8 cellular contexts compared by ENCODE assay signal in genomic region chr1:9615316-9616063, GRCh38. TPM values are rescaled to one million over a fixed set of nuclear protein-coding genes. Genes with fewer than 3 reads are reported as not detected.
DNase-seq lines count a peak whose midpoint lies in the region; ATAC-seq and TF ChIP-seq lines count a peak whose summit lies in the region.

No MANE protein-coding gene starts in this region.

- peak; percentile 78 for DNase-seq in AG08396 (ENCODE audit: low spot score)
- DNase-seq in GM13976 (ENCODE audit: low spot score): peak; percentile 87
- DNase-seq in Panc1 (ENCODE audit: low read depth, low spot score): peak; percentile 35
- peak; percentile 43 for DNase-seq in activated T-helper 2 cell treated with anti-CD3 and anti-CD28 coated beads, Interferon-gamma antibody, Interleukin-2, Interleukin-4, amounts not matched to agents 10 μg/mL and 5 μg/mL and 100 μg/mL, durations not matched to agents 14 hours and 24 hours and 36 hours (ENCODE audit: low spot score)
- DNase-seq in cardiac muscle cell (ENCODE audit: low read depth in 1 of 2, low spot score in 1 of 2): peak; percentile 51 to 58
- peak; percentile 52 for DNase-seq in stimulated activated CD4-positive, alpha-beta T cell treated with anti-CD3 and anti-CD28 coated beads, Interleukin-12 subunit alpha, Interleukin-12 subunit beta, amount 100 ng/mL, for 4 hours

- CTCF ChIA-PET in Panc1 (lab: Charles Lee): interaction anchor here (0.6 to 1.2 kb wide), 8 partner anchors 11 to 343 kb away, joined by 3 to 11 read pairs (median 3); partner anchors contain the start of gene TMEM201

- peaks cover 1% of the 10 kb centered on the region for H3K4me1 Mint-ChIP-seq in activated T-helper 2 cell treated with anti-CD3 and anti-CD28 coated beads, Interferon-gamma antibody, Interleukin-2, Interleukin-4, amounts not matched to agents 10 μg/mL and 5 μg/mL and 100 μg/mL, durations not matched to agents 14 hours and 24 hours and 36 hours (ENCODE audit: low read depth)

- no TSS peak for BruUV-seq in Panc1 (replicated peaks; lab: Mats Ljungman, UMichigan)

- no peak overlapping the region for H3K27ac Mint-ChIP-seq in activated T-helper 2 cell treated with anti-CD3 and anti-CD28 coated beads, Interferon-gamma antibody, Interleukin-2, Interleukin-4, amounts not matched to agents 10 μg/mL and 5 μg/mL and 100 μg/mL, durations not matched to agents 14 hours and 24 hours and 36 hours

- H3K27ac ChIP-seq in Panc1 (ENCODE audit: low read length) (no peak overlapping the region), cardiac muscle cell (no peak overlapping the region)

- ATAC-seq in Panc1: peak; percentile 86
- no peak for ATAC-seq in HG03196 (IDR thresholded peaks at IDR 0.05; ENCODE audit: unreplicated experiment)
- ATAC-seq in HG03280 (IDR thresholded peaks at IDR 0.05; ENCODE audit: unreplicated experiment): no peak

- POLR2A ChIA-PET in Panc1 (lab: Charles Lee): no interaction called here

- H3K27me3 Mint-ChIP-seq in activated T-helper 2 cell treated with anti-CD3 and anti-CD28 coated beads, Interferon-gamma antibody, Interleukin-2, Interleukin-4, amounts not matched to agents 10 μg/mL and 5 μg/mL and 100 μg/mL, durations not matched to agents 14 hours and 24 hours and 36 hours (ENCODE audit: low read depth): no peaks in the 10 kb centered on the region

- in situ Hi-C loops in GM13976 (cut with MboI; ENCODE audit: low sequenced_read_pairs, unreplicated experiment) (loop anchor here (25.0 kb wide), 1 partner anchor 247 kb away; no protein-coding TSS in a partner anchor), Panc1 (cut with HindIII; ENCODE audit: low pct_unique_long_range_greater_than_20kb, low sequenced_read_pairs) (no loop called here)

- H3K9me3 ChIP-seq in Panc1 (ENCODE audit: control insufficient read depth, insufficient read depth, low read depth, low read length) (no peaks in the 10 kb centered on the region), cardiac muscle cell (ENCODE audit: low read depth) (no peaks in the 10 kb centered on the region)

- H3K36me3 ChIP-seq in Panc1 (ENCODE audit: control insufficient read depth, insufficient read depth, low read length) (no peaks in the 10 kb centered on the region), cardiac muscle cell (peaks cover 5% of the 10 kb centered on the region)

- H3K27me3 ChIP-seq in Panc1 (ENCODE audit: control insufficient read depth, insufficient read depth, low read length) (no peaks in the 10 kb centered on the region), cardiac muscle cell (no peaks in the 10 kb centered on the region)

- TF ChIP-seq CTCF in GM13976 (IDR thresholded peaks at IDR 0.05; ENCODE audit: borderline replicate concordance, control extremely low read depth, extremely low read depth, insufficient read depth, missing control alignments) (peak; percentile 86), Panc1 (IDR thresholded peaks at IDR 0.05) (peak; percentile 91), cardiac muscle cell (IDR thresholded peaks at IDR 0.05; ENCODE audit: low read depth, low read length) (peak; percentile 82)

- H3K9me3 Mint-ChIP-seq in activated T-helper 2 cell treated with anti-CD3 and anti-CD28 coated beads, Interferon-gamma antibody, Interleukin-2, Interleukin-4, amounts not matched to agents 10 μg/mL and 5 μg/mL and 100 μg/mL, durations not matched to agents 14 hours and 24 hours and 36 hours: no peaks in the 10 kb centered on the region

- H3K36me3 Mint-ChIP-seq in activated T-helper 2 cell treated with anti-CD3 and anti-CD28 coated beads, Interferon-gamma antibody, Interleukin-2, Interleukin-4, amounts not matched to agents 10 μg/mL and 5 μg/mL and 100 μg/mL, durations not matched to agents 14 hours and 24 hours and 36 hours (ENCODE audit: low read depth): peaks cover 10% of the 10 kb centered on the region

- intact Hi-C loops in Panc1 (cut with micrococcal nuclease; ENCODE audit: unreplicated experiment): no loop called here
- intact Hi-C loops in activated T-helper 2 cell treated with anti-CD3 and anti-CD28 coated beads, Interferon-gamma antibody, Interleukin-2, Interleukin-4, amounts not matched to agents 10 μg/mL and 5 μg/mL and 100 μg/mL, durations not matched to agents 14 hours and 24 hours and 36 hours (cut with micrococcal nuclease): no loop called here

- no peak overlapping the region for H3K4me3 Mint-ChIP-seq in activated T-helper 2 cell treated with anti-CD3 and anti-CD28 coated beads, Interferon-gamma antibody, Interleukin-2, Interleukin-4, amounts not matched to agents 10 μg/mL and 5 μg/mL and 100 μg/mL, durations not matched to agents 14 hours and 24 hours and 36 hours (ENCODE audit: low read depth)

- H3K4me3 ChIP-seq in Panc1 (ENCODE audit: low read depth in 2 of 2, low read length in 2 of 2) (no peak overlapping the region), cardiac muscle cell (no peak overlapping the region)

- H3K4me1 ChIP-seq in Panc1 (ENCODE audit: control insufficient read depth, insufficient read depth, low read length) (no peaks in the 10 kb centered on the region), cardiac muscle cell (ENCODE audit: low read depth) (no peaks in the 10 kb centered on the region)

RNA-seq across cellular contexts. Expression of gene TMEM201, which starts 26.8 kb away (rescaled TPM):
- total RNA-seq in Panc1 (2021; ENCODE audit: unreplicated experiment): 26.5 TPM
- polyA plus RNA-seq in Panc1 (2012; ENCODE audit: insufficient read length): 16.2 TPM
- 30.8 and 31.6 TPM in 2 replicates for total RNA-seq in activated T-helper 2 cell treated with anti-CD3 and anti-CD28 coated beads, Interferon-gamma antibody, Interleukin-2, Interleukin-4, amounts not matched to agents 10 μg/mL and 5 μg/mL and 100 μg/mL, durations not matched to agents 14 hours and 24 hours and 36 hours
- 21.0 and 28.0 TPM in 2 replicates for total RNA-seq in cardiac muscle cell
- 25.0 and 34.1 TPM in 2 replicates for polyA plus RNA-seq in cardiac muscle cell

RNA-seq across cellular contexts. Expression of gene PIK3CD, which starts 36.0 kb away (rescaled TPM):
- total RNA-seq in Panc1 (2021; ENCODE audit: unreplicated experiment): 12.5 TPM
- 12.0 TPM for polyA plus RNA-seq in Panc1 (2012; ENCODE audit: insufficient read length)
- total RNA-seq in activated T-helper 2 cell treated with anti-CD3 and anti-CD28 coated beads, Interferon-gamma antibody, Interleukin-2, Interleukin-4, amounts not matched to agents 10 μg/mL and 5 μg/mL and 100 μg/mL, durations not matched to agents 14 hours and 24 hours and 36 hours: 184 and 189 TPM in 2 replicates
- 4.7 and 7.9 TPM in 2 replicates for total RNA-seq in cardiac muscle cell
- 3.0 and 6.5 TPM in 2 replicates for polyA plus RNA-seq in cardiac muscle cell

Comparison
In these comparisons a context has a peak if more than half of its experiments do, and no peak if none do; other contexts are left out.
1. DNase-seq: peak in every context shown above with its lines; median percentile 87 in GM13976; 78 in AG08396; 54 in cardiac muscle cell; 52 in stimulated activated CD4-positive, alpha-beta T cell treated with anti-CD3 and anti-CD28 coated beads, Interleukin-12 subunit alpha, Interleukin-12 subunit beta, amount 100 ng/mL, for 4 hours; 43 in activated T-helper 2 cell treated with anti-CD3 and anti-CD28 coated beads, Interferon-gamma antibody, Interleukin-2, Interleukin-4, amounts not matched to agents 10 μg/mL and 5 μg/mL and 100 μg/mL, durations not matched to agents 14 hours and 24 hours and 36 hours; 35 in Panc1.
2. RNA of gene PIK3CD, which starts 36.0 kb away (total RNA-seq): 184 to 189 TPM in activated T-helper 2 cell treated with anti-CD3 and anti-CD28 coated beads, Interferon-gamma antibody, Interleukin-2, Interleukin-4, amounts not matched to agents 10 μg/mL and 5 μg/mL and 100 μg/mL, durations not matched to agents 14 hours and 24 hours and 36 hours; 12.5 TPM in Panc1 (single experiment) and 4.7 to 7.9 TPM in cardiac muscle cell; every median in the first group is over 10 times any median in the second.
3. Peak in every context shown above with its lines, with median percentiles within 50 percentile points of each other: CTCF ChIP-seq.